26 cellular contexts compared by ENCODE assay signal in genomic region chr9:26755476-26755875, GRCh38.
"Had no signal": no experiment of that assay in that cellular context is flagged by ENCODE, and none has a peak within 500 bp of the region (broad histone marks: within the 10 kb centered on the region; RNA-seq: fewer than 3 reads in every experiment).

No MANE protein-coding gene starts in this region.

- H2AFZ ChIP-seq: parathyroid adenoma had no signal

- H3K79me2 ChIP-seq: parathyroid adenoma had no signal

- H3K9me3 Mint-ChIP-seq: activated naive CD4-positive, alpha-beta T cell treated with anti-CD3 and anti-CD28 coated beads, Interleukin-2, amount 50 U/mL, for 72 hours; activated T-cell treated with anti-CD3 and anti-CD28 coated beads, Interleukin-2, amount 50 U/mL, for 72 hours; naive B cell; T-helper 2 cell treated with Interferon-gamma antibody and Interleukin-4, amounts not matched to agents 5 μg/mL and 100 μg/mL, for 36 hours had no signal

- H3K4me1 Mint-ChIP-seq: naive B cell had no signal

- H3K4me3 ChIP-seq: body of pancreas, coronary artery, dorsolateral prefrontal cortex, heart right ventricle, left lung, lung, testis, transverse colon had no signal

- H3K27ac Mint-ChIP-seq: activated naive CD4-positive, alpha-beta T cell treated with anti-CD3 and anti-CD28 coated beads, Interleukin-2, amount 50 U/mL, for 72 hours; activated T-cell treated with anti-CD3 and anti-CD28 coated beads, Interleukin-2, amount 50 U/mL, for 72 hours; naive B cell; nephron progenitor cell; T-helper 2 cell treated with Interferon-gamma antibody and Interleukin-4, amounts not matched to agents 5 μg/mL and 100 μg/mL, for 36 hours had no signal

- ATAC-seq: activated T-cell treated with anti-CD3 and anti-CD28 coated beads, Interleukin-2, amount 50 U/mL, for 72 hours; body of pancreas; foreskin keratinocyte; heart right ventricle; left lung; right cardiac atrium; stimulated activated naive CD8-positive, alpha-beta T cell treated with anti-CD3 and anti-CD28 coated beads, Interleukin-15, Interleukin-2, amounts not matched to agents 100 U/mL and 50 U/mL, for 24 hours had no signal

- H3K36me3 ChIP-seq: heart right ventricle, left lung, transverse colon had no signal

- H3K9ac ChIP-seq: parathyroid adenoma had no signal

- H3K4me3 Mint-ChIP-seq: activated T-cell treated with anti-CD3 and anti-CD28 coated beads, Interleukin-2, amount 50 U/mL, for 72 hours; naive B cell; nephron progenitor cell; T-helper 2 cell treated with Interferon-gamma antibody and Interleukin-4, amounts not matched to agents 5 μg/mL and 100 μg/mL, for 36 hours had no signal

- H3K27me3 ChIP-seq: body of pancreas, dorsolateral prefrontal cortex, heart right ventricle, left lung, testis, transverse colon had no signal

- H3K27ac ChIP-seq: body of pancreas, coronary artery, foreskin keratinocyte, heart right ventricle, left lung, parathyroid adenoma, testis, transverse colon had no signal

- H3K9me3 ChIP-seq: body of pancreas, heart right ventricle, left lung, testis, transverse colon had no signal

- H3K4me1 ChIP-seq: body of pancreas, foreskin keratinocyte, heart right ventricle, left lung, parathyroid adenoma, testis, transverse colon had no signal

- H3K36me3 Mint-ChIP-seq: activated naive CD4-positive, alpha-beta T cell treated with anti-CD3 and anti-CD28 coated beads, Interleukin-2, amount 50 U/mL, for 72 hours; naive B cell had no signal

- DNase-seq: activated CD4-positive, alpha-beta T cell treated with anti-CD3 and anti-CD28 coated beads for 4 hours; activated CD4-positive, alpha-beta T cell treated with anti-CD3 and anti-CD28 coated beads, Interleukin-2, amount 50 U/mL, for 4 hours; activated naive CD4-positive, alpha-beta T cell; activated T-cell treated with anti-CD3 and anti-CD28 coated beads for 4 hours; activated T-cell treated with anti-CD3 and anti-CD28 coated beads, Interleukin-2, amount 50 U/mL, for 72 hours; body of pancreas; dorsolateral prefrontal cortex; effector memory CD4-positive, alpha-beta T cell; foreskin keratinocyte; heart right ventricle; kidney glomerular epithelial cell; left lung; naive B cell; nephron progenitor cell; occipital lobe; right cardiac atrium; stimulated activated CD4-positive, alpha-beta T cell treated with anti-CD3 and anti-CD28 coated beads, Interleukin-4, amount 100 ng/mL, for 1 hour; stimulated activated naive CD8-positive, alpha-beta T cell treated with anti-CD3 and anti-CD28 coated beads, Interleukin-15, Interleukin-2, amounts not matched to agents 100 U/mL and 50 U/mL, for 24 hours; T-helper 1 cell; testis; transverse colon had no signal
